ENCODE assay signal across 25 cellular contexts in genomic region chr15:88396382-88396781, GRCh38.
DNase-seq lines count a peak whose midpoint lies in the region; ATAC-seq, FAIRE-seq and TF ChIP-seq lines count a peak whose summit lies in the region.
"Had no signal": no experiment of that assay in that cellular context is flagged by ENCODE, and none has a peak within 500 bp of the region (broad histone marks: within the 10 kb centered on the region; RNA-seq: fewer than 3 reads in every experiment).

No MANE protein-coding gene starts in this region.

- H3K9ac ChIP-seq in DND-41 (ENCODE audit: low read depth, low read length), result peak overlapping the region; percentile 25
- no peak overlapping the region; a peak in 2 of 7 replicates for H3K9ac ChIP-seq in H1 (replicated peaks in 1 of 4; ENCODE audit: extremely low read depth in 1 of 4, low read depth in 3 of 4, low read length in 3 of 4)

- H3K9me3 ChIP-seq in DND-41 (ENCODE audit: insufficient read depth, low read length, severe bottlenecking) (no peaks in the 10 kb centered on the region), H1 (ENCODE audit: insufficient read depth in 2 of 2, low read depth in 1 of 2, low read length in 1 of 2) (no peaks in the 10 kb centered on the region), tibial nerve (peaks cover 0 to 14% (median 0%) of the 10 kb centered on the region in 4 donors)
- H3K9me3 ChIP-seq in naive thymus-derived CD4-positive, alpha-beta T cell (ENCODE audit: control insufficient read depth in 2 of 3, low read length in 3 of 3), result no peaks in the 10 kb centered on the region
- H3K9me3 ChIP-seq: gastrocnemius medialis, pancreas had no signal

- no peak overlapping the region for H3K14ac ChIP-seq in H1 (ENCODE audit: insufficient read length)

- H4K20me1 ChIP-seq in DND-41 (ENCODE audit: insufficient read depth, low read length) (no peaks in the 10 kb centered on the region), H1 (replicated peaks in 1 of 2; ENCODE audit: control insufficient read depth in 1 of 2, insufficient read depth in 2 of 2, low read length in 2 of 2) (no peaks in the 10 kb centered on the region)

- peak; percentile 72 for DNase-seq in DND-41
- peak; percentile 23 for DNase-seq in NB4 (ENCODE audit: low read depth)
- no peak for DNase-seq in H1 (ENCODE audit: low read depth in 1 of 2, low spot score in 2 of 2)
- DNase-seq in osteocyte (ENCODE audit: extremely low spot score, unreplicated experiment), result peak; percentile 62
- no peak for DNase-seq in tibial nerve (ENCODE audit: low spot score in 2 of 2)
- DNase-seq in UCSD-AML1 (lab: John Stamatoyannopoulos, UW; ENCODE audit: unreplicated experiment), result no peak
- DNase-seq in naive thymus-derived CD4-positive, alpha-beta T cell, result no peak
- DNase-seq: activated B cell treated with CpG ODN at 0.5 μM for 24 hours; activated CD4-positive, alpha-beta T cell treated with anti-CD3 and anti-CD28 coated beads, Interleukin-2, amount 50 U/mL, for 48 hours; activated gamma-delta T cell treated with Interleukin-2 at 50 U/mL for 16 hours; brain microvascular endothelial cell; CD4-positive, alpha-beta memory T cell; DMS153; effector memory CD4-positive, alpha-beta T cell; gastrocnemius medialis; NCI-H2081; NCI-H526 treated with DMSO at 0.1 percent for 48 hours; pancreas; RPMI8226 had no signal

- no peak for TF ChIP-seq RAD21 in H1 (IDR thresholded peaks at IDR 0.05 in 1 of 2, conservative IDR thresholded peaks at IDR 0.05 in 1 of 2; ENCODE audit: low read depth in 2 of 2, low read length in 2 of 2)

- FAIRE-seq in H1 (lab: Jason Lieb, UNC), result no peak
- FAIRE-seq: K562, keratinocyte, pancreas had no signal

- 71% methylated on average over 2 of the region's 2 CpGs; no CpG with 5 or more reads in 1 of the 2 experiments for WGBS in H1 (ENCODE audit: extremely low coverage in 1 of 2, insufficient coverage in 1 of 2, insufficient read length in 1 of 2, insufficient replicate concordance in 2 of 2, low coverage in 1 of 2, low lambda C conversion rate in 2 of 2, missing lambda C conversion rate in 1 of 2), 2 experiments
- 28 to 35% methylated on average over 2 of the region's 2 CpGs for WGBS in tibial nerve, 2 donors

- no peak overlapping the region for H2BK20ac ChIP-seq in H1 (ENCODE audit: low read length)

- H3K56ac ChIP-seq in H1 (replicated peaks; ENCODE audit: insufficient read length, low read depth, low read length), result no peak overlapping the region

- H3K79me2 ChIP-seq in DND-41 (ENCODE audit: insufficient read depth, low read length) (no peaks in the 10 kb centered on the region), H1 (ENCODE audit: control insufficient read depth in 1 of 2, insufficient read depth in 2 of 2, low read length in 2 of 2) (no peaks in the 10 kb centered on the region)

- no peak overlapping the region for H4K8ac ChIP-seq in H1 (ENCODE audit: extremely low read depth, insufficient read depth, low read length)

- no peak overlapping the region for H2BK120ac ChIP-seq in H1 (replicated peaks; ENCODE audit: low read depth, low read length)

- no peak overlapping the region for H3K23ac ChIP-seq in H1 (ENCODE audit: insufficient read length)

- ATAC-seq in DND-41 (ENCODE audit: insufficient read depth, low read depth) (peak; percentile 87), GM21367 (IDR thresholded peaks at IDR 0.05; ENCODE audit: unreplicated experiment) (no peak)
- ATAC-seq in naive thymus-derived CD4-positive, alpha-beta T cell, result no peak
- ATAC-seq: gastrocnemius medialis, K562, pancreas, sciatic nerve had no signal

- H3K4me3 ChIP-seq in DND-41 (ENCODE audit: low read depth in 1 of 2, low read length in 2 of 2) (no peak overlapping the region), NB4 (ENCODE audit: low read depth, low read length) (no peak overlapping the region), H1 (ENCODE audit: extremely low read depth in 1 of 4, insufficient read depth in 2 of 4, low read depth in 3 of 4, low read length in 4 of 4) (no peak overlapping the region), tibial nerve (no peak overlapping the region)
- no peak overlapping the region for H3K4me3 ChIP-seq in naive thymus-derived CD4-positive, alpha-beta T cell (ENCODE audit: low read length)
- H3K4me3 ChIP-seq: esophagus muscularis mucosa, gastrocnemius medialis, K562, pancreas had no signal

- no peak overlapping the region for H2AK5ac ChIP-seq in H1 (ENCODE audit: low read depth, low read length)

- no peak overlapping the region for H3K27ac Mint-ChIP-seq in osteocyte (ENCODE audit: unreplicated experiment)
- H3K27ac Mint-ChIP-seq in naive thymus-derived CD4-positive, alpha-beta T cell, result no peak overlapping the region
- H3K27ac Mint-ChIP-seq: activated B cell treated with CpG ODN at 0.5 μM for 24 hours; CD4-positive, alpha-beta memory T cell; T-helper 2 cell treated with Interferon-gamma antibody and Interleukin-4, amounts not matched to agents 5 μg/mL and 100 μg/mL, for 36 hours had no signal

- H3K27me3 Mint-ChIP-seq in osteocyte (ENCODE audit: unreplicated experiment), result no peaks in the 10 kb centered on the region
- peaks cover 4 to 11% (median 6%) of the 10 kb centered on the region in 5 donors for H3K27me3 Mint-ChIP-seq in naive thymus-derived CD4-positive, alpha-beta T cell

- H4K5ac ChIP-seq in H1 (ENCODE audit: insufficient read length, low read depth, low read length), result no peak overlapping the region

- peak overlapping the region; percentile 40 for H3K4me2 ChIP-seq in DND-41 (ENCODE audit: insufficient read depth, low read length)
- no peak overlapping the region for H3K4me2 ChIP-seq in H1 (ENCODE audit: insufficient read depth in 1 of 2, low read depth in 2 of 2, low read length in 2 of 2)

- TF ChIP-seq CTCF in DND-41 (IDR thresholded peaks at IDR 0.05; ENCODE audit: borderline replicate concordance, extremely low read depth, low read length, poor library complexity, severe bottlenecking) (peak; percentile 24), NB4 (IDR thresholded peaks at IDR 0.05; ENCODE audit: low read depth, low read length) (no peak), H1 (IDR thresholded peaks at IDR 0.05; ENCODE audit: control extremely low read depth in 1 of 3, insufficient read depth in 1 of 3, low read depth in 1 of 3, low read length in 3 of 3) (no peak), osteocyte (IDR thresholded peaks at IDR 0.05) (no peak), tibial nerve (IDR thresholded peaks at IDR 0.05) (no peak)

- H3K23me2 ChIP-seq in H1 (ENCODE audit: low read depth, low read length), result no peaks in the 10 kb centered on the region

- no peak overlapping the region for H2BK15ac ChIP-seq in H1 (ENCODE audit: low read length)

- peak overlapping the region; percentile 52 for H2AFZ ChIP-seq in DND-41 (ENCODE audit: low read depth, low read length)
- peak overlapping the region; percentile 87 for H2AFZ ChIP-seq in H1 (ENCODE audit: low read length)

- no peaks in the 10 kb centered on the region for H3K4me1 Mint-ChIP-seq in osteocyte (ENCODE audit: unreplicated experiment)
- H3K4me1 Mint-ChIP-seq in naive thymus-derived CD4-positive, alpha-beta T cell, result peaks cover 0 to 4% (median under 1%) of the 10 kb centered on the region in 7 donors
- H3K4me1 Mint-ChIP-seq: CD4-positive, alpha-beta memory T cell had no signal

- H3K79me1 ChIP-seq in H1 (ENCODE audit: low read depth, low read length), result no peaks in the 10 kb centered on the region

- TF ChIP-seq POLR2A in NB4 (IDR thresholded peaks at IDR 0.05; ENCODE audit: extremely low read depth, insufficient read length), result no peak
- no peak for TF ChIP-seq POLR2A in H1 (IDR thresholded peaks at IDR 0.05; ENCODE audit: control extremely low read depth in 1 of 2, low read depth in 2 of 2, low read length in 2 of 2)
- TF ChIP-seq POLR2A in tibial nerve (IDR thresholded peaks at IDR 0.05), result no peak

- H3K9me3 Mint-ChIP-seq in osteocyte (ENCODE audit: unreplicated experiment), result peaks cover 5% of the 10 kb centered on the region
- no peaks in the 10 kb centered on the region for H3K9me3 Mint-ChIP-seq in naive thymus-derived CD4-positive, alpha-beta T cell
- H3K9me3 Mint-ChIP-seq: activated B cell treated with CpG ODN at 0.5 μM for 24 hours; T-helper 2 cell treated with Interferon-gamma antibody and Interleukin-4, amounts not matched to agents 5 μg/mL and 100 μg/mL, for 36 hours had no signal

- H3K27me3 ChIP-seq in DND-41 (ENCODE audit: insufficient read depth, low read length, poor library complexity), result no peaks in the 10 kb centered on the region
- H3K27me3 ChIP-seq in H1 (replicated peaks in 1 of 4; ENCODE audit: control insufficient read depth in 3 of 4, extremely low read depth in 1 of 4, insufficient read depth in 3 of 4, low read length in 3 of 4), result no peaks in the 10 kb centered on the region; a peak in 1 of 7 replicates
- no peaks in the 10 kb centered on the region for H3K27me3 ChIP-seq in tibial nerve
- H3K27me3 ChIP-seq in naive thymus-derived CD4-positive, alpha-beta T cell (ENCODE audit: control insufficient read depth in 2 of 2, insufficient read depth in 2 of 2, low read length in 2 of 2), result no peaks in the 10 kb centered on the region
- H3K27me3 ChIP-seq: brain microvascular endothelial cell, gastrocnemius medialis, pancreas had no signal

- H3K4me3 Mint-ChIP-seq in osteocyte (ENCODE audit: unreplicated experiment), result no peak overlapping the region
- no peak overlapping the region for H3K4me3 Mint-ChIP-seq in naive thymus-derived CD4-positive, alpha-beta T cell
- H3K4me3 Mint-ChIP-seq: activated B cell treated with CpG ODN at 0.5 μM for 24 hours; CD4-positive, alpha-beta memory T cell; T-helper 2 cell treated with Interferon-gamma antibody and Interleukin-4, amounts not matched to agents 5 μg/mL and 100 μg/mL, for 36 hours had no signal

- intact Hi-C loops in naive thymus-derived CD4-positive, alpha-beta T cell (cut with micrococcal nuclease), result no loop called here

- H3K4me1 ChIP-seq in DND-41 (ENCODE audit: insufficient read depth, low read length), result peaks cover 49% of the 10 kb centered on the region
- peaks cover 0 to 5% (median 3%) of the 10 kb centered on the region in 4 experiments; a peak in 3 of 7 replicates for H3K4me1 ChIP-seq in H1 (replicated peaks in 1 of 4; ENCODE audit: control insufficient read depth in 3 of 4, insufficient read depth in 4 of 4, low read length in 3 of 4)
- H3K4me1 ChIP-seq in tibial nerve, result no peaks in the 10 kb centered on the region
- no peaks in the 10 kb centered on the region for H3K4me1 ChIP-seq in naive thymus-derived CD4-positive, alpha-beta T cell (ENCODE audit: control insufficient read depth in 2 of 2, insufficient read depth in 2 of 2, low read length in 2 of 2)
- H3K4me1 ChIP-seq: gastrocnemius medialis, pancreas had no signal

- H3K4ac ChIP-seq in H1 (replicated peaks; ENCODE audit: insufficient read length, low read depth, low read length), result no peak overlapping the region

- CTCF ChIA-PET in H1 (lab: Charles Lee; ENCODE audit: partially characterized antibody), result interaction anchor here (1.3 to 4.9 kb wide), 5 partner anchors 13 to 151 kb away, joined by 3 to 21 read pairs (median 4); no protein-coding TSS in a partner anchor
- CTCF ChIA-PET in naive thymus-derived CD4-positive, alpha-beta T cell (lab: Charles Lee), result interaction anchor here (0.6 kb wide), 1 partner anchor 48 kb away, joined by 3 read pairs; no protein-coding TSS in a partner anchor

- H3K18ac ChIP-seq in H1 (ENCODE audit: extremely low read depth, low read length), result no peak overlapping the region

- POLR2A ChIA-PET in H1 (lab: Charles Lee; ENCODE audit: partially characterized antibody), result interaction anchor here (0.6 to 1.3 kb wide), 2 partner anchors 8 to 14 kb away, joined by 3 read pairs; no protein-coding TSS in a partner anchor
- POLR2A ChIA-PET in naive thymus-derived CD4-positive, alpha-beta T cell (lab: Charles Lee), result no interaction called here

- H3K27ac ChIP-seq in DND-41 (ENCODE audit: low read length) (peak overlapping the region; percentile 76), H1 (ENCODE audit: low read depth, low read length) (no peak overlapping the region), tibial nerve (no peak overlapping the region)
- no peak overlapping the region for H3K27ac ChIP-seq in naive thymus-derived CD4-positive, alpha-beta T cell (ENCODE audit: low read depth, low read length)
- H3K27ac ChIP-seq: brain microvascular endothelial cell, esophagus muscularis mucosa, gastrocnemius medialis, pancreas had no signal

- H4K91ac ChIP-seq in H1 (replicated peaks; ENCODE audit: insufficient read length, low read length), result no peak overlapping the region

- H3K36me3 ChIP-seq in DND-41 (ENCODE audit: insufficient read depth, low read length) (no peaks in the 10 kb centered on the region), H1 (ENCODE audit: control insufficient read depth in 2 of 4, insufficient read depth in 4 of 4, low read length in 3 of 4) (no peaks in the 10 kb centered on the region), tibial nerve (no peaks in the 10 kb centered on the region)
- H3K36me3 ChIP-seq in naive thymus-derived CD4-positive, alpha-beta T cell (ENCODE audit: control insufficient read depth in 2 of 3, insufficient read depth in 3 of 3, low read length in 3 of 3), result no peaks in the 10 kb centered on the region
- H3K36me3 ChIP-seq: brain microvascular endothelial cell, esophagus muscularis mucosa, gastrocnemius medialis, pancreas had no signal

- no peak for TF ChIP-seq EP300 in H1 (IDR thresholded peaks at IDR 0.05; ENCODE audit: borderline replicate concordance in 1 of 2, low read depth in 2 of 2, low read length in 2 of 2)
- TF ChIP-seq EP300 in tibial nerve (IDR thresholded peaks at IDR 0.05), result no peak

- H2BK5ac ChIP-seq in H1 (ENCODE audit: low read depth, low read length), result no peak overlapping the region

- no peak overlapping the region for H2BK12ac ChIP-seq in H1 (ENCODE audit: low read depth, low read length)

- H3K36me3 Mint-ChIP-seq in osteocyte (ENCODE audit: unreplicated experiment), result no peaks in the 10 kb centered on the region
- no peaks in the 10 kb centered on the region for H3K36me3 Mint-ChIP-seq in naive thymus-derived CD4-positive, alpha-beta T cell
- H3K36me3 Mint-ChIP-seq: CD4-positive, alpha-beta memory T cell had no signal

Comparison
In these comparisons a context has a peak if more than half of its experiments do, and no peak if none do; other contexts are left out.
1. DNase-seq: peak in DND-41 (single experiment), NB4 (single experiment) and osteocyte (single experiment); none in H1 (0 of 2), tibial nerve (0 of 2), UCSD-AML1 (single experiment) and naive thymus-derived CD4-positive, alpha-beta T cell (0 of 9).